In genomic region chrX:70133303-70134115, GRCh38 we compare ENCODE assay signal across 7 cellular contexts. TPM values are rescaled to one million over a fixed set of nuclear protein-coding genes. Genes with fewer than 3 reads are reported as not detected.
DNase-seq lines count a peak whose midpoint lies in the region; ATAC-seq, FAIRE-seq and TF ChIP-seq lines count a peak whose summit lies in the region.

Gene IGBP1, plus strand, starts transcription at chrX:70133447. Its CDS starts 501 bp downstream, at chrX:70133948.

- H3K4me3 Mint-ChIP-seq in astrocyte (ENCODE audit: unreplicated experiment) = peak within 1 kb of the TSS; percentile 98

- peak; percentile 67 for TF ChIP-seq POLR2A in GM18505 (IDR thresholded peaks at IDR 0.05; ENCODE audit: borderline replicate concordance, extremely low read depth, insufficient read depth, insufficient read length)

- H3K4me2 ChIP-seq in astrocyte (ENCODE audit: low read length) = peak within 1 kb of the TSS; percentile 98
- H3K4me2 ChIP-seq in hepatocyte = peak within 1 kb of the TSS; percentile 80

- H3K4me1 ChIP-seq in astrocyte (ENCODE audit: insufficient read depth, low read length) = peaks cover 11% of the 10 kb centered on the region
- peaks cover 6% of the 10 kb centered on the region for H3K4me1 ChIP-seq in hepatocyte (ENCODE audit: insufficient read depth)

- H3K4me1 Mint-ChIP-seq in astrocyte (ENCODE audit: low read depth, unreplicated experiment) = peaks cover 13% of the 10 kb centered on the region

- H3K9ac ChIP-seq in astrocyte (ENCODE audit: low read length) = peak within 1 kb of the TSS; percentile 94

- H3K9me3 ChIP-seq in astrocyte (ENCODE audit: insufficient read depth, low read depth, low read length) (no peaks in the 10 kb centered on the region), hepatocyte (ENCODE audit: low read depth) (no peaks in the 10 kb centered on the region)

- no peaks in the 10 kb centered on the region for H3K36me3 Mint-ChIP-seq in astrocyte (ENCODE audit: low read depth, unreplicated experiment)

- peak within 1 kb of the TSS; percentile 89 for H3K27ac ChIP-seq in astrocyte (ENCODE audit: low read depth, low read length)
- peak within 1 kb of the TSS; percentile 93 for H3K27ac ChIP-seq in hepatocyte

- H3K9me2 ChIP-seq in hepatocyte (replicated peaks; ENCODE audit: insufficient read depth) = no peaks in the 10 kb centered on the region

- H3K79me2 ChIP-seq in astrocyte (ENCODE audit: insufficient read depth, low read length) = peaks cover 24% of the 10 kb centered on the region
- peaks cover 15% of the 10 kb centered on the region for H3K79me2 ChIP-seq in hepatocyte

- DNase-seq in NCI-H187 treated with DMSO at 0.1 percent for 48 hours (lab: John Stamatoyannopoulos, UW) (peak; percentile 80), T-helper 22 cell (ENCODE audit: low read depth) (peak; percentile 73), astrocyte (ENCODE audit: low read depth) (peak; percentile 72), hepatocyte (ENCODE audit: low spot score) (peak; percentile 89), retina (peak; percentile 92)

- no peaks in the 10 kb centered on the region for H3K27me3 Mint-ChIP-seq in astrocyte (ENCODE audit: low read depth, unreplicated experiment)

- H3K27me3 ChIP-seq in astrocyte (ENCODE audit: insufficient read depth, low read length) (no peaks in the 10 kb centered on the region), hepatocyte (no peaks in the 10 kb centered on the region)

- no peaks in the 10 kb centered on the region for H3K9me3 Mint-ChIP-seq in astrocyte (ENCODE audit: unreplicated experiment)

- peak within 1 kb of the TSS; percentile 94 for H3K4me3 ChIP-seq in astrocyte (ENCODE audit: insufficient read depth, low read depth, low read length)
- peak within 1 kb of the TSS; percentile 54 for H3K4me3 ChIP-seq in hepatocyte

- no peak for FAIRE-seq in astrocyte (lab: Jason Lieb, UNC)

- no peaks in the 10 kb centered on the region for H3K36me3 ChIP-seq in astrocyte (ENCODE audit: insufficient read depth, low read length)
- H3K36me3 ChIP-seq in hepatocyte (replicated peaks; ENCODE audit: insufficient read depth, low read depth) = no peaks in the 10 kb centered on the region

- H3K27ac Mint-ChIP-seq in astrocyte (ENCODE audit: unreplicated experiment) = peak within 1 kb of the TSS; percentile 99

- WGBS in hepatocyte (ENCODE audit: low lambda C conversion rate, missing lambda C conversion rate) = 47% methylated on average over 59 of the region's 59 CpGs

- H2AFZ ChIP-seq in astrocyte (ENCODE audit: low read depth, low read length) = peak within 1 kb of the TSS; percentile 93
- peak within 1 kb of the TSS; percentile 93 for H2AFZ ChIP-seq in hepatocyte

- ATAC-seq in GM18505 (IDR thresholded peaks at IDR 0.05; ENCODE audit: unreplicated experiment) = peak; percentile 83
- peak; percentile 85 for ATAC-seq in HG02970 (IDR thresholded peaks at IDR 0.05; ENCODE audit: low FRiP score, unreplicated experiment)

- H4K20me1 ChIP-seq in astrocyte (ENCODE audit: insufficient read depth, low read length) (peaks cover 8% of the 10 kb centered on the region), hepatocyte (ENCODE audit: insufficient read depth, poor library complexity, severe bottlenecking) (no peaks in the 10 kb centered on the region)

- TF ChIP-seq CTCF in astrocyte (IDR thresholded peaks at IDR 0.05; ENCODE audit: insufficient read depth, low read depth, low read length) (peak; percentile 40), hepatocyte (IDR thresholded peaks at IDR 0.05; ENCODE audit: poor library complexity) (peak; percentile 65)

RNA-seq across cellular contexts. Expression of gene IGBP1, which starts in this region (rescaled TPM):
- total RNA-seq in astrocyte (38.2 and 41.1 TPM in 2 replicates), hepatocyte (61.6 and 72.0 TPM in 2 replicates)
- polyA plus RNA-seq in hepatocyte = 26.8 and 30.2 TPM in 2 replicates

Comparison
In these comparisons a context has a peak if more than half of its experiments do, and no peak if none do; other contexts are left out.
1. Peak in every context shown above with its lines: DNase-seq, ATAC-seq, H3K4me3 ChIP-seq and H3K27ac ChIP-seq.